ENCODE assay signal across 15 cellular contexts in the genomic region with DNA sequence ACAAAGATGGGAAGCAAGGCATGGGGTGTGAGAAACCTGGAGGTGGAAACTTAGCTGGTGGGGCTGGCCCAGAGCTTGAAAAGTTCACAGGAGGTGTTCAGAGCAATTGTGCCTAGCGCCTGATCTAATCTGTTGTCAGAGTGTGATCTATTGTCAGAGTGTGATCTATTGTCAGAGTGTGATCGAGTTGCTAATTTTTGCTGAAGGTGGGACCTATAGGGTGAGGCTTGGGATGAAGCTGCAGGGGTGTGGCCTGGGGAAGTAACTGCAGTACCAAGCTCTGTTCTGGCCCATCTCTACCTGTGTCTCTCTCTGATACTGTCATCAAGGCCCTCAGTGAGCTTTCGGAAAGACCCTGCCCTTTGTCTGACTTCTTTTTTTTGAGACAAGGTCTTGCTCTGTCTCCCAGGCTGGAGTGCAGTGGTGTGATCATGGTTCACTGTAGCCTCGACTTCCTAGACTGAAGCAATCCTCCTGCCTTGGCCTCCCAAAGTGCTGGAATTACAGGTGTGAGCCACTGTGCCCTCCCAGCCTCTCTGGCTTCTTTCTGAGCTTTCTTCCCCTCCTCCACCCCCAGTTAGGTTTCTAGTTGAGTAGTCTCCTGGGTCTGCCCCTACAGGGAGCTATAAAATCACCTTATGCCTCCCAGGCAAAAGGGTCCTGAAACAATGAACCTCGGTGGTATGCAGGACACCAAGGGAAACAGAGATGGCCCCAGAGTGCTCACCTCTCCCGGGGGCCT. TPM values are rescaled to one million over a fixed set of nuclear protein-coding genes. Genes with fewer than 3 reads are reported as not detected.
DNase-seq lines count a peak whose midpoint lies in the region; ATAC-seq and TF ChIP-seq lines count a peak whose summit lies in the region.
"Had no signal": no experiment of that assay in that cellular context is flagged by ENCODE, and none has a peak within 500 bp of the region (broad histone marks: within the 10 kb centered on the region; RNA-seq: fewer than 3 reads in every experiment).

No MANE protein-coding gene starts in this region.

- H3K27me3 Mint-ChIP-seq in progenitor cell of endocrine pancreas: peaks cover 3% of the 10 kb centered on the region

- in situ Hi-C loops in IMR-90 (cut with MboI; ENCODE audit: low sequenced_read_pairs): no loop called here

- H3K4ac ChIP-seq in IMR-90 (ENCODE audit: low read depth, low read length): peak overlapping the region; percentile 44; the same call in 1 of the 2 replicates

- TF ChIP-seq RAD21 in IMR-90 (IDR thresholded peaks at IDR 0.05; ENCODE audit: low read length): no peak

- H2BK15ac ChIP-seq in IMR-90 (ENCODE audit: low read depth, low read length): no peak overlapping the region

- TF ChIP-seq CTCF in IMR-90 (conservative IDR thresholded peaks at IDR 0.05; ENCODE audit: low read depth, low read length) (no peak), progenitor cell of endocrine pancreas (IDR thresholded peaks at IDR 0.05; ENCODE audit: unreplicated experiment) (no peak), PC-9 (conservative IDR thresholded peaks at IDR 0.05) (no peak), hepatocyte (IDR thresholded peaks at IDR 0.05; ENCODE audit: poor library complexity) (no peak)

- no peak for TF ChIP-seq POLR2A in IMR-90 (IDR thresholded peaks at IDR 0.05; ENCODE audit: low read depth, low read length)

- H3K9me3 ChIP-seq in IMR-90 (ENCODE audit: control insufficient read depth, insufficient read depth, low read length) (no peaks in the 10 kb centered on the region), PC-9 (ENCODE audit: insufficient read depth, low read depth) (no peaks in the 10 kb centered on the region), hepatocyte (ENCODE audit: low read depth) (no peaks in the 10 kb centered on the region)
- H3K9me3 ChIP-seq: heart left ventricle had no signal

- dilution Hi-C loops in IMR-90 (cut with HindIII; ENCODE audit: low sequenced_read_pairs, unreplicated experiment): no loop called here

- H4K91ac ChIP-seq in IMR-90 (ENCODE audit: insufficient read depth, low read depth, low read length): no peak overlapping the region

- H3K56ac ChIP-seq in IMR-90 (ENCODE audit: extremely low read depth, insufficient read depth, low read length): no peak overlapping the region

- peaks cover 13% of the 10 kb centered on the region for H3K4me1 ChIP-seq in IMR-90 (ENCODE audit: control insufficient read depth, insufficient read depth, low read length)
- H3K4me1 ChIP-seq in PC-9 (replicated peaks; ENCODE audit: insufficient read depth): peaks cover 32% of the 10 kb centered on the region
- H3K4me1 ChIP-seq in hepatocyte (ENCODE audit: insufficient read depth): peaks cover 48% of the 10 kb centered on the region

- H3K36me3 Mint-ChIP-seq in progenitor cell of endocrine pancreas (ENCODE audit: insufficient read depth): no peaks in the 10 kb centered on the region

- intact Hi-C loops in IMR-90 (cut with micrococcal nuclease): no loop called here
- intact Hi-C loops in PC-9 (cut with micrococcal nuclease; ENCODE audit: unreplicated experiment): no loop called here
- intact Hi-C loops in Right ventricle myocardium superior (cut with DNase I): no loop called here

- peak; percentile 26 for DNase-seq in NCI-H1436 (lab: John Stamatoyannopoulos, UW)
- DNase-seq in NCI-H1436 treated with DMSO at 0.1 percent for 48 hours (lab: John Stamatoyannopoulos, UW): no peak
- no peak for DNase-seq in IMR-90
- no peak for DNase-seq in caudate nucleus (lab: John Stamatoyannopoulos, UW)
- DNase-seq in progenitor cell of endocrine pancreas (ENCODE audit: low spot score, unreplicated experiment): no peak
- no peak for DNase-seq in PC-9
- DNase-seq in Right ventricle myocardium superior: no peak
- no peak for DNase-seq in hepatocyte (ENCODE audit: low spot score)
- DNase-seq: activated effector memory CD4-positive, alpha-beta T cell treated with anti-CD3 and anti-CD28 coated beads, Interleukin-2, amount 50 U/mL, for 16 hours; cerebellar nuclear complex; heart left ventricle; RPMI8226 had no signal

- H3K79me1 ChIP-seq in IMR-90 (ENCODE audit: low read depth in 1 of 2, low read length in 2 of 2): peaks cover 25 to 90% of the 10 kb centered on the region in 2 experiments

- H4K5ac ChIP-seq in IMR-90 (ENCODE audit: low read depth, low read length): no peak overlapping the region

- no peak overlapping the region for H4K8ac ChIP-seq in IMR-90 (ENCODE audit: low read depth in 2 of 2, low read length in 2 of 2)

- H3K27ac ChIP-seq in IMR-90 (ENCODE audit: insufficient read depth, low read length): no peak overlapping the region
- H3K27ac ChIP-seq in caudate nucleus (ENCODE audit: low read depth, low read length): peak overlapping the region; percentile 87
- H3K27ac ChIP-seq in PC-9: no peak overlapping the region
- H3K27ac ChIP-seq in hepatocyte: no peak overlapping the region
- H3K27ac ChIP-seq: 22Rv1, heart left ventricle, parathyroid adenoma, VCaP had no signal

- H3K9me3 Mint-ChIP-seq in progenitor cell of endocrine pancreas (ENCODE audit: low read depth): no peaks in the 10 kb centered on the region

- CTCF ChIA-PET in IMR-90 (lab: Yijun Ruan, JAX): no interaction called here
- CTCF ChIA-PET in PC-9 (lab: Charles Lee): interaction anchor here (0.6 kb wide), 2 partner anchors 354 to 990 kb away, joined by 3 read pairs; no protein-coding TSS in a partner anchor

- H3K9ac ChIP-seq in IMR-90 (ENCODE audit: low read depth, low read length): no peak overlapping the region
- H3K9ac ChIP-seq: parathyroid adenoma had no signal

- H2AK5ac ChIP-seq in IMR-90 (ENCODE audit: low read depth, low read length): peak overlapping the region; percentile 56; the same call in 1 of the 2 replicates

- H2BK120ac ChIP-seq in IMR-90 (ENCODE audit: low read depth, low read length): 0 out of 2 replicates have a peak overlapping the region, but pooled peaks have one; percentile 12

- BruUV-seq in IMR-90 (replicated peaks; lab: Mats Ljungman, UMichigan) (no TSS peak), PC-9 (replicated peaks; lab: Mats Ljungman, UMichigan) (no TSS peak)

- ATAC-seq in IMR-90 (ENCODE audit: low read depth) (no peak), Right ventricle myocardium superior (ENCODE audit: poor library complexity) (no peak)
- ATAC-seq: heart left ventricle had no signal

- H4K20me1 ChIP-seq in IMR-90 (ENCODE audit: insufficient read depth, low read length) (peaks cover 70% of the 10 kb centered on the region), PC-9 (ENCODE audit: insufficient read depth) (0 out of 2 replicates have a peak, but pooled peaks cover 3% of the 10 kb centered on the region), hepatocyte (ENCODE audit: insufficient read depth, poor library complexity, severe bottlenecking) (no peaks in the 10 kb centered on the region)

- 0 out of 2 replicates have a peak overlapping the region, but pooled peaks have one; percentile 3 for H3K14ac ChIP-seq in IMR-90 (replicated peaks; ENCODE audit: low read depth, low read length)

- no peak overlapping the region for H3K18ac ChIP-seq in IMR-90 (ENCODE audit: low read depth, low read length)

- H2AK9ac ChIP-seq in IMR-90 (replicated peaks; ENCODE audit: low read depth, low read length, poor library complexity): no peak overlapping the region

- peaks cover 15% of the 10 kb centered on the region for H3F3A ChIP-seq in PC-9 (ENCODE audit: insufficient read depth, low read depth)

- H3K4me1 Mint-ChIP-seq in progenitor cell of endocrine pancreas (ENCODE audit: low read depth): peaks cover 31% of the 10 kb centered on the region

- H3K9me2 ChIP-seq in PC-9 (ENCODE audit: insufficient read depth) (no peaks in the 10 kb centered on the region), hepatocyte (replicated peaks; ENCODE audit: insufficient read depth) (no peaks in the 10 kb centered on the region)

- no peak overlapping the region for H2BK20ac ChIP-seq in IMR-90 (ENCODE audit: low read depth, low read length)

- no peak overlapping the region for H2BK5ac ChIP-seq in IMR-90 (ENCODE audit: low read depth, low read length, poor library complexity, severe bottlenecking)

- H3K4me3 ChIP-seq in IMR-90 (ENCODE audit: insufficient read depth, low read depth, low read length): no peak overlapping the region
- H3K4me3 ChIP-seq in PC-9: no peak overlapping the region
- H3K4me3 ChIP-seq in hepatocyte: no peak overlapping the region
- H3K4me3 ChIP-seq: heart left ventricle had no signal

- H3K4me3 Mint-ChIP-seq in progenitor cell of endocrine pancreas (ENCODE audit: low read depth): no peak overlapping the region

- 96% methylated on average over 3 of the region's 6 CpGs; no CpG with 5 or more reads in 1 of the 2 experiments for WGBS in IMR-90 (ENCODE audit: extremely low coverage in 2 of 2, insufficient read length in 1 of 2), 2 experiments
- 75% methylated on average over 6 of the region's 6 CpGs for whole genome bisulfite sequencing in hepatocyte (ENCODE audit: low lambda C conversion rate, missing lambda C conversion rate)

- POLR2A ChIA-PET in IMR-90 (lab: Charles Lee; ENCODE audit: unreplicated experiment): no interaction called here
- POLR2A ChIA-PET in PC-9 (lab: Charles Lee; ENCODE audit: unreplicated experiment): no interaction called here

- peak overlapping the region; percentile 80 for H3K27ac Mint-ChIP-seq in progenitor cell of endocrine pancreas

- H3K27me3 ChIP-seq in IMR-90 (ENCODE audit: control insufficient read depth, insufficient read depth, low read length) (no peaks in the 10 kb centered on the region), PC-9 (ENCODE audit: insufficient read depth, low read depth) (no peaks in the 10 kb centered on the region), hepatocyte (no peaks in the 10 kb centered on the region)
- H3K27me3 ChIP-seq: heart left ventricle had no signal

- H2AFZ ChIP-seq in IMR-90 (replicated peaks; ENCODE audit: low read length, poor library complexity): peak overlapping the region; percentile 0
- no peak overlapping the region for H2AFZ ChIP-seq in PC-9
- H2AFZ ChIP-seq in hepatocyte: no peak overlapping the region
- H2AFZ ChIP-seq: parathyroid adenoma had no signal

- H3K36me3 ChIP-seq in IMR-90 (ENCODE audit: control insufficient read depth, insufficient read depth, low read length): no peaks in the 10 kb centered on the region
- H3K36me3 ChIP-seq in PC-9 (ENCODE audit: low read depth): no peaks in the 10 kb centered on the region
- no peaks in the 10 kb centered on the region for H3K36me3 ChIP-seq in hepatocyte (replicated peaks; ENCODE audit: insufficient read depth, low read depth)
- H3K36me3 ChIP-seq: heart left ventricle had no signal

- H3K9me1 ChIP-seq in IMR-90 (ENCODE audit: insufficient read depth, low read length): peaks cover 36% of the 10 kb centered on the region

- H3K23ac ChIP-seq in IMR-90 (ENCODE audit: low read depth, low read length): 0 out of 2 replicates have a peak overlapping the region, but pooled peaks have one; percentile 64

- no peak overlapping the region for H3K4me2 ChIP-seq in IMR-90 (ENCODE audit: low read depth, low read length)
- no peak overlapping the region for H3K4me2 ChIP-seq in PC-9
- no peak overlapping the region for H3K4me2 ChIP-seq in hepatocyte

- H3K79me2 ChIP-seq in PC-9 (ENCODE audit: low read depth): peaks cover 45% of the 10 kb centered on the region
- H3K79me2 ChIP-seq in hepatocyte: peaks cover 90% of the 10 kb centered on the region

RNA-seq across cellular contexts. Expression of a gene that starts 17.5 kb away (rescaled TPM):
- total RNA-seq in IMR-90 (2012; rRNA removed): 8.2 and 9.4 TPM in 2 replicates
- polyA plus RNA-seq in IMR-90 (2012; rRNA removed): 18.0 and 21.2 TPM in 2 replicates
- polyA plus RNA-seq in IMR-90 (2012; cell fraction: cytosol; rRNA removed): 21.7 and 23.3 TPM in 2 replicates
- 21.1 and 27.3 TPM in 2 replicates for polyA plus RNA-seq in IMR-90 (2012; cell fraction: nucleus; rRNA removed; ENCODE audit: low replicate concordance)
- 23.5 and 26.8 TPM in 2 replicates for total RNA-seq in progenitor cell of endocrine pancreas
- total RNA-seq in PC-9 (2021): 32.3 and 34.5 TPM in 2 replicates
- total RNA-seq in Right ventricle myocardium superior: 3.3 TPM
- total RNA-seq in hepatocyte: 14.5 and 25.8 TPM in 2 replicates
- 45.0 and 51.1 TPM in 2 replicates for polyA plus RNA-seq in hepatocyte
